In the genomic region with DNA sequence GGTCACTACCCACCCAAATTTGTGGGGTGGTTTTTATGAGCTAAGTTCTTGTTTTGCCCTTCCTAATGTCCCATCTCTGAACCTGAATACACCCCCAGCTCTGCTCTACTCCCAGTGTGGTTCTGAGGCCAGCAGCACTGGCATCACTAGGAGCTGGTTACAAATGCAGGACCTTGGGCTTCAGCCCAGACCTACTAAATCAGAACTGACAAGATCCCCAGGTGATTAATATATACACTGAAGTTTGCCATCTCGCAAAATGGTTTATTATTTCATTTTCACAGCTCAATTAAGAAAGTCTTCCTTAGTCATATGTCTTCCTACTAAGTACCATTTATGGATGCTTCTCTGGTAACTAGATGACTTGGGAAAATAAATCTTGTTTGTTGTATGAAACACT, we compare ENCODE assay signal across 12 cellular contexts.
DNase-seq lines count a peak whose midpoint lies in the region; ATAC-seq and TF ChIP-seq lines count a peak whose summit lies in the region.
"Had no signal": no experiment of that assay in that cellular context is flagged by ENCODE, and none has a peak within 500 bp of the region (broad histone marks: within the 10 kb centered on the region; RNA-seq: fewer than 3 reads in every experiment).

No MANE protein-coding gene starts in this region.

- intact Hi-C loops in breast epithelium (cut with DNase I; ENCODE audit: low total_unique reads) (no loop called here), MCF 10A (cut with micrococcal nuclease) (loop anchor here (10.0 kb wide), 1 partner anchor 534 kb away; no protein-coding TSS in a partner anchor), stomach (cut with DNase I; ENCODE audit: low total_unique reads) (no loop called here)

- BruUV-seq in MCF 10A (replicated peaks; lab: Mats Ljungman, UMichigan): no TSS peak

- H3K36me3 Mint-ChIP-seq in MCF 10A (ENCODE audit: insufficient read depth, unreplicated experiment) (peaks cover 94% of the 10 kb centered on the region), T-helper 17 cell (ENCODE audit: low read depth) (peaks cover 2% of the 10 kb centered on the region)

- no peak for DNase-seq in breast epithelium (ENCODE audit: low spot score in 2 of 2)
- no peak for DNase-seq in MCF 10A (ENCODE audit: unreplicated experiment)
- DNase-seq in T-helper 17 cell: no peak
- DNase-seq in left lobe of liver (ENCODE audit: low spot score): no peak
- DNase-seq in stomach: no peak
- no peak for DNase-seq in activated effector memory CD4-positive, alpha-beta T cell treated with Interleukin-2 at 50 U/mL for 16 hours
- DNase-seq: activated CD4-positive, CD25-positive, alpha-beta regulatory T cell; activated gamma-delta T cell; occipital lobe had no signal

- H3K9me3 ChIP-seq in breast epithelium (no peaks in the 10 kb centered on the region), T-helper 17 cell (ENCODE audit: control insufficient read depth, low read length, poor library complexity, severe bottlenecking) (no peaks in the 10 kb centered on the region), stomach (no peaks in the 10 kb centered on the region)

- no peak for TF ChIP-seq POLR2A in breast epithelium (IDR thresholded peaks at IDR 0.05)
- no peak for TF ChIP-seq POLR2A in stomach (IDR thresholded peaks at IDR 0.05)

- TF ChIP-seq CTCF in breast epithelium (IDR thresholded peaks at IDR 0.05): no peak
- TF ChIP-seq CTCF in MCF 10A (IDR thresholded peaks at IDR 0.05; ENCODE audit: unreplicated experiment): no peak
- TF ChIP-seq CTCF in stomach (IDR thresholded peaks at IDR 0.05): no peak

- CTCF ChIA-PET in MCF 10A (lab: Yijun Ruan, JAX): interaction anchor here (0.6 kb wide), 1 partner anchor 175 kb away, joined by 3 read pairs; no protein-coding TSS in a partner anchor

- WGBS in stomach, 5 donors: 30 to 74% (median 31%) methylated on average over 1 of the region's 1 CpG

- no peaks in the 10 kb centered on the region for H3K27me3 ChIP-seq in breast epithelium
- H3K27me3 ChIP-seq in stomach: no peaks in the 10 kb centered on the region

- peaks cover 55% of the 10 kb centered on the region for H3K4me1 Mint-ChIP-seq in MCF 10A (ENCODE audit: insufficient read depth, unreplicated experiment)
- peaks cover 72% of the 10 kb centered on the region for H3K4me1 Mint-ChIP-seq in T-helper 17 cell

- H3K4me3 Mint-ChIP-seq in MCF 10A (ENCODE audit: unreplicated experiment) (no peak overlapping the region), T-helper 17 cell (peak overlapping the region; percentile 80)

- POLR2A ChIA-PET in MCF 10A (lab: Yijun Ruan, JAX): interaction anchor here (0.7 to 0.9 kb wide), 3 partner anchors 8 to 10 kb away, joined by 3 to 5 read pairs (median 4); no protein-coding TSS in a partner anchor

- H3K9me3 Mint-ChIP-seq in MCF 10A (ENCODE audit: unreplicated experiment): no peaks in the 10 kb centered on the region

- H3K27me3 Mint-ChIP-seq in MCF 10A (ENCODE audit: insufficient read depth, unreplicated experiment): no peaks in the 10 kb centered on the region
- H3K27me3 Mint-ChIP-seq in T-helper 17 cell: no peaks in the 10 kb centered on the region

- peaks cover 6 to 20% of the 10 kb centered on the region in 2 donors for H3K4me1 ChIP-seq in breast epithelium
- H3K4me1 ChIP-seq in stomach: peaks cover 8 to 71% (median 42%) of the 10 kb centered on the region in 4 donors

- no peak overlapping the region for H3K4me3 ChIP-seq in breast epithelium
- H3K4me3 ChIP-seq in stomach: no peak overlapping the region

- H3K36me3 ChIP-seq in breast epithelium (no peaks in the 10 kb centered on the region), stomach (no peaks in the 10 kb centered on the region)

- peak; percentile 15 for TF ChIP-seq EP300 in stomach (IDR thresholded peaks at IDR 0.05)

- H3K27ac Mint-ChIP-seq in MCF 10A (ENCODE audit: low read depth, unreplicated experiment) (no peak overlapping the region), T-helper 17 cell (peak overlapping the region; percentile 94)

- ATAC-seq in T-helper 17 cell: no peak
- ATAC-seq in left lobe of liver: peak; percentile 66
- no peak for ATAC-seq in GM21381 (IDR thresholded peaks at IDR 0.05; ENCODE audit: unreplicated experiment)
- ATAC-seq in GM21529 (IDR thresholded peaks at IDR 0.05; ENCODE audit: unreplicated experiment): no peak
- ATAC-seq: esophagus mucosa had no signal

- H3K27ac ChIP-seq in breast epithelium: peak overlapping the region; percentile 41 to 89
- peak overlapping the region in 2 of 5 donors; percentile 18 to 72 for H3K27ac ChIP-seq in stomach
